In the genomic region with DNA sequence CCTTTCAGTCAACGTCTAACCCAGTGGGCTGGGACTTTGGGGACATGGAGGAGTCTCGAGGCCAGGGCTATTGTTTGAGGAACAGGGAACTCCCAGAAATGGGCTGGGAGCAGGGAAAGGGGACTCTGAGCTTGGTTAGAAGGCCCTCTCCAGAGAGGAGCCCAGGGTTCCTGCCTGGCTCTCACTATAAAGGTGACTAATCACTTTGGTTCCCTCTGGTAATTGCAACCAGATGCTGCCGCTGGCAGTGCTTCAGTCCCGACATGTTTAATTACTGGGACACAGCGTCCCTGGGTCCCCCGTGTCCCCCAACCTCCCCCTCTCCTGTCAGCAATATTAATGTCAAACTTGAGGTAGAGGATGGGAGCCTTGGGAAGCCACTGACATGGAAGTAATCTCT, we compare ENCODE assay signal across 2 cellular contexts.
TF ChIP-seq lines count a peak whose summit lies in the region.

No MANE protein-coding gene starts in this region.

TF ChIP-seq in HEK293, 187 proteins besides CTCF, POLR2A, EP300 and RAD21 (continued from another document):
- TF ChIP-seq, protein P1, sequence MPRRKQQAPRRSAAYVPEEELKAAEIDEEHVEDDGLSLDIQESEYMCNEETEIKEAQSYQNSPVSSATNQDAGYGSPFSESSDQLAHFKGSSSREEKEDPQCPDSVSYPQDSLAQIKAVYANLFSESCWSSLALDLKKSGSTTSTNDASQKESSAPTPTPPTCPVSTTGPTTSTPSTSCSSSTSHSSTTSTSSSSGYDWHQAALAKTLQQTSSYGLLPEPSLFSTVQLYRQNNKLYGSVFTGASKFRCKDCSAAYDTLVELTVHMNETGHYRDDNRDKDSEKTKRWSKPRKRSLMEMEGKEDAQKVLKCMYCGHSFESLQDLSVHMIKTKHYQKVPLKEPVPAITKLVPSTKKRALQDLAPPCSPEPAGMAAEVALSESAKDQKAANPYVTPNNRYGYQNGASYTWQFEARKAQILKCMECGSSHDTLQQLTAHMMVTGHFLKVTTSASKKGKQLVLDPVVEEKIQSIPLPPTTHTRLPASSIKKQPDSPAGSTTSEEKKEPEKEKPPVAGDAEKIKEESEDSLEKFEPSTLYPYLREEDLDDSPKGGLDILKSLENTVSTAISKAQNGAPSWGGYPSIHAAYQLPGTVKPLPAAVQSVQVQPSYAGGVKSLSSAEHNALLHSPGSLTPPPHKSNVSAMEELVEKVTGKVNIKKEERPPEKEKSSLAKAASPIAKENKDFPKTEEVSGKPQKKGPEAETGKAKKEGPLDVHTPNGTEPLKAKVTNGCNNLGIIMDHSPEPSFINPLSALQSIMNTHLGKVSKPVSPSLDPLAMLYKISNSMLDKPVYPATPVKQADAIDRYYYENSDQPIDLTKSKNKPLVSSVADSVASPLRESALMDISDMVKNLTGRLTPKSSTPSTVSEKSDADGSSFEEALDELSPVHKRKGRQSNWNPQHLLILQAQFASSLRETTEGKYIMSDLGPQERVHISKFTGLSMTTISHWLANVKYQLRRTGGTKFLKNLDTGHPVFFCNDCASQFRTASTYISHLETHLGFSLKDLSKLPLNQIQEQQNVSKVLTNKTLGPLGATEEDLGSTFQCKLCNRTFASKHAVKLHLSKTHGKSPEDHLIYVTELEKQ (tag by site-specific recombination; IDR thresholded peaks at IDR 0.05; ENCODE audit: borderline replicate concordance) = 0 out of 2 replicates have a peak, but pooled peaks have one; percentile 13
- TF ChIP-seq TCF7L2 (IDR thresholded peaks at IDR 0.05; ENCODE audit: borderline replicate concordance, low read depth, low read length) (no peak), SP7 (tag by site-specific recombination; IDR thresholded peaks at IDR 0.05) (peak; percentile 52; the same call in 1 of the 2 replicates), PATZ1 (tag by site-specific recombination; IDR thresholded peaks at IDR 0.05) (peak; percentile 58; the same call in 1 of the 2 replicates), ZNF23 (tag by site-specific recombination; IDR thresholded peaks at IDR 0.05; ENCODE audit: borderline replicate concordance) (no peak), BCL11A (tag by site-specific recombination; IDR thresholded peaks at IDR 0.05; ENCODE audit: low read depth) (0 out of 2 replicates have a peak, but pooled peaks have one; percentile 13), IKZF3 (tag by site-specific recombination; IDR thresholded peaks at IDR 0.05) (peak; percentile 29; the same call in 1 of the 2 replicates), ZNF335 (tag by site-specific recombination; conservative IDR thresholded peaks at IDR 0.05) (peak; percentile 75), ZNF398 (tag by site-specific recombination; IDR thresholded peaks at IDR 0.05) (peak; percentile 26; the same call in 1 of the 2 replicates), ZNF24 (tag by site-specific recombination; IDR thresholded peaks at IDR 0.05) (0 out of 2 replicates have a peak, but pooled peaks have one; percentile 25)
- TF ChIP-seq, protein P2, sequence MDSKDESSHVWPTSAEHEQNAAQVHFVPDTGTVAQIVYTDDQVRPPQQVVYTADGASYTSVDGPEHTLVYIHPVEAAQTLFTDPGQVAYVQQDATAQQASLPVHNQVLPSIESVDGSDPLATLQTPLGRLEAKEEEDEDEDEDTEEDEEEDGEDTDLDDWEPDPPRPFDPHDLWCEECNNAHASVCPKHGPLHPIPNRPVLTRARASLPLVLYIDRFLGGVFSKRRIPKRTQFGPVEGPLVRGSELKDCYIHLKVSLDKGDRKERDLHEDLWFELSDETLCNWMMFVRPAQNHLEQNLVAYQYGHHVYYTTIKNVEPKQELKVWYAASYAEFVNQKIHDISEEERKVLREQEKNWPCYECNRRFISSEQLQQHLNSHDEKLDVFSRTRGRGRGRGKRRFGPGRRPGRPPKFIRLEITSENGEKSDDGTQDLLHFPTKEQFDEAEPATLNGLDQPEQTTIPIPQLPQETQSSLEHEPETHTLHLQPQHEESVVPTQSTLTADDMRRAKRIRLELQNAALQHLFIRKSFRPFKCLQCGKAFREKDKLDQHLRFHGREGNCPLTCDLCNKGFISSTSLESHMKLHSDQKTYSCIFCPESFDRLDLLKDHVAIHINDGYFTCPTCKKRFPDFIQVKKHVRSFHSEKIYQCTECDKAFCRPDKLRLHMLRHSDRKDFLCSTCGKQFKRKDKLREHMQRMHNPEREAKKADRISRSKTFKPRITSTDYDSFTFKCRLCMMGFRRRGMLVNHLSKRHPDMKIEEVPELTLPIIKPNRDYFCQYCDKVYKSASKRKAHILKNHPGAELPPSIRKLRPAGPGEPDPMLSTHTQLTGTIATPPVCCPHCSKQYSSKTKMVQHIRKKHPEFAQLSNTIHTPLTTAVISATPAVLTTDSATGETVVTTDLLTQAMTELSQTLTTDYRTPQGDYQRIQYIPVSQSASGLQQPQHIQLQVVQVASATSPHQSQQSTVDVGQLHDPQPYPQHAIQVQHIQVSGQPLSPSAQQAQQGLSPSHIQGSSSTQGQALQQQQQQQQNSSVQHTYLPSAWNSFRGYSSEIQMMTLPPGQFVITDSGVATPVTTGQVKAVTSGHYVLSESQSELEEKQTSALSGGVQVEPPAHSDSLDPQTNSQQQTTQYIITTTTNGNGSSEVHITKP (tag by site-specific recombination; IDR thresholded peaks at IDR 0.05) = peak; percentile 57
TF ChIP-seq in HEK293: peak in this region for 14.

TF ChIP-seq in SK-N-SH, 30 proteins besides CTCF, POLR2A, EP300 and RAD21 (continued from another document):
- TF ChIP-seq PBX3 (IDR thresholded peaks at IDR 0.05) = peak; percentile 93
- no peak for TF ChIP-seq RCOR1 (IDR thresholded peaks at IDR 0.05; ENCODE audit: low read length)
- no peak for TF ChIP-seq YY1 (IDR thresholded peaks at IDR 0.05; ENCODE audit: low read depth)
- no peak for TF ChIP-seq FOXJ3 (CRISPR knock-in tag; IDR thresholded peaks at IDR 0.05)
- no peak for TF ChIP-seq EZH2phosphoT487 (IDR thresholded peaks at IDR 0.05; ENCODE audit: borderline replicate concordance, low read depth)
- TF ChIP-seq, protein P3, sequence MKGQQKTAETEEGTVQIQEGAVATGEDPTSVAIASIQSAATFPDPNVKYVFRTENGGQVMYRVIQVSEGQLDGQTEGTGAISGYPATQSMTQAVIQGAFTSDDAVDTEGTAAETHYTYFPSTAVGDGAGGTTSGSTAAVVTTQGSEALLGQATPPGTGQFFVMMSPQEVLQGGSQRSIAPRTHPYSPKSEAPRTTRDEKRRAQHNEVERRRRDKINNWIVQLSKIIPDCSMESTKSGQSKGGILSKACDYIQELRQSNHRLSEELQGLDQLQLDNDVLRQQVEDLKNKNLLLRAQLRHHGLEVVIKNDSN (IDR thresholded peaks at IDR 0.05; ENCODE audit: borderline replicate concordance, low read depth) = no peak
- TF ChIP-seq, protein P4, sequence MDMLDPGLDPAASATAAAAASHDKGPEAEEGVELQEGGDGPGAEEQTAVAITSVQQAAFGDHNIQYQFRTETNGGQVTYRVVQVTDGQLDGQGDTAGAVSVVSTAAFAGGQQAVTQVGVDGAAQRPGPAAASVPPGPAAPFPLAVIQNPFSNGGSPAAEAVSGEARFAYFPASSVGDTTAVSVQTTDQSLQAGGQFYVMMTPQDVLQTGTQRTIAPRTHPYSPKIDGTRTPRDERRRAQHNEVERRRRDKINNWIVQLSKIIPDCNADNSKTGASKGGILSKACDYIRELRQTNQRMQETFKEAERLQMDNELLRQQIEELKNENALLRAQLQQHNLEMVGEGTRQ (IDR thresholded peaks at IDR 0.05; ENCODE audit: borderline replicate concordance, low read depth, low read length) = no peak
- no peak for TF ChIP-seq REST (IDR thresholded peaks at IDR 0.05; ENCODE audit: low read depth, low read length)
- TF ChIP-seq, protein P5, sequence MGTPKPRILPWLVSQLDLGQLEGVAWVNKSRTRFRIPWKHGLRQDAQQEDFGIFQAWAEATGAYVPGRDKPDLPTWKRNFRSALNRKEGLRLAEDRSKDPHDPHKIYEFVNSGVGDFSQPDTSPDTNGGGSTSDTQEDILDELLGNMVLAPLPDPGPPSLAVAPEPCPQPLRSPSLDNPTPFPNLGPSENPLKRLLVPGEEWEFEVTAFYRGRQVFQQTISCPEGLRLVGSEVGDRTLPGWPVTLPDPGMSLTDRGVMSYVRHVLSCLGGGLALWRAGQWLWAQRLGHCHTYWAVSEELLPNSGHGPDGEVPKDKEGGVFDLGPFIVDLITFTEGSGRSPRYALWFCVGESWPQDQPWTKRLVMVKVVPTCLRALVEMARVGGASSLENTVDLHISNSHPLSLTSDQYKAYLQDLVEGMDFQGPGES (IDR thresholded peaks at IDR 0.05; ENCODE audit: low read depth, low read length) = no peak
- TF ChIP-seq TAF1 (IDR thresholded peaks at IDR 0.05; ENCODE audit: borderline replicate concordance, low read depth, low read length) = no peak
- no peak; the same call in 1 of the 2 replicates for TF ChIP-seq JUND (IDR thresholded peaks at IDR 0.05)
- TF ChIP-seq RXRA (IDR thresholded peaks at IDR 0.05; ENCODE audit: borderline replicate concordance, low read depth) = no peak; the same call in 1 of the 2 replicates
- no peak for TF ChIP-seq MXI1 (IDR thresholded peaks at IDR 0.05; ENCODE audit: low read depth, low read length)
- no peak for TF ChIP-seq FOXM1 (IDR thresholded peaks at IDR 0.05; ENCODE audit: low read depth)
- no peak for TF ChIP-seq MAX (IDR thresholded peaks at IDR 0.05; ENCODE audit: low read depth)
- TF ChIP-seq GATA2 (CRISPR knock-in tag; IDR thresholded peaks at IDR 0.05) = no peak
- peak; percentile 99 for TF ChIP-seq TCF12 (IDR thresholded peaks at IDR 0.05)
- TF ChIP-seq SIN3A (IDR thresholded peaks at IDR 0.05; ENCODE audit: borderline replicate concordance, low read depth, low read length) = no peak
